ENCODE assay signal across 7 cellular contexts in the genomic region with DNA sequence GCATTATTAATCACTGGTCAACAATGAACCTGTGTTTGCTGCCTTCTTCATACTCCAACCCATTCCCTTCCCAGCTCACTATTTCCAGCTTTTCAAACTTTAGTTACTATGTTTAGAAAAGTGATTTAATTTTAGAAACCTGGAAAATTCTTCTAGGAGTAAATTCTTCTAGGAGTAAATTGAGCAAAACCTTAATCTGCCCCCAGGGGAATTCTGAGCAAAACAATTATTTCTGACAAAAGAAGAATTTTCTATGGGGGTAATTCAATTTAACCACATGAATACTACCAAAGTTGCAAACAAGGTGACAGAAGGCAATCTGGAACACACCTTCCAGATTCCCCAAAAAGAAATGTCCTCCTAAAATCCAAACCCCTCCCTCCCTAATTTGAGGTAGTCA. TPM values are rescaled to one million over a fixed set of nuclear protein-coding genes. Genes with fewer than 3 reads are reported as not detected.
DNase-seq lines count a peak whose midpoint lies in the region; ATAC-seq and TF ChIP-seq lines count a peak whose summit lies in the region.

No MANE protein-coding gene starts in this region.

- no peaks in the 10 kb centered on the region for H3K9me3 ChIP-seq in iPS DF 6.9 (ENCODE audit: control insufficient read depth, insufficient read depth, low read length)

- DNase-seq in HFF-Myc (ENCODE audit: extremely low read depth, low read depth) (no peak), iPS DF 6.9 (ENCODE audit: low read depth, low spot score) (no peak), DMS79 (lab: John Stamatoyannopoulos, UW) (no peak), DMS 273 treated with DMSO at 0.1 percent for 48 hours (lab: John Stamatoyannopoulos, UW) (no peak)
- DNase-seq in activated T-helper 1 cell treated with anti-CD3 and anti-CD28 coated beads, Interleukin-12 subunit alpha, Interleukin-12 subunit beta, Interleukin-2, Interleukin-4 antibody, amounts not matched to agents 30 ng/mL and 10 ng/mL and 1 ng/mL, durations not matched to agents 14 hours and 24 hours and 36 hours (ENCODE audit: low spot score) = no peak
- no peak for DNase-seq in stimulated activated effector memory CD8-positive, alpha-beta T cell treated with anti-CD3 and anti-CD28 coated beads, Interleukin-12 subunit alpha, Interleukin-12 subunit beta, amount 100 ng/mL, for 72 hours (ENCODE audit: low spot score in 2 of 2)
- no peak for DNase-seq in stimulated activated naive CD4-positive, alpha-beta T cell (lab: John Stamatoyannopoulos, UW)

- no peaks in the 10 kb centered on the region for H3K27me3 Mint-ChIP-seq in activated T-helper 1 cell treated with anti-CD3 and anti-CD28 coated beads, Interleukin-12 subunit alpha, Interleukin-12 subunit beta, Interleukin-2, Interleukin-4 antibody, amounts not matched to agents 30 ng/mL and 10 ng/mL and 1 ng/mL, durations not matched to agents 14 hours and 24 hours and 36 hours (ENCODE audit: insufficient read depth)

- intact Hi-C loops in activated T-helper 1 cell treated with anti-CD3 and anti-CD28 coated beads, Interleukin-12 subunit alpha, Interleukin-12 subunit beta, Interleukin-2, Interleukin-4 antibody, amounts not matched to agents 30 ng/mL and 10 ng/mL and 1 ng/mL, durations not matched to agents 14 hours and 24 hours and 36 hours (cut with micrococcal nuclease) = no loop called here

- peak overlapping the region; percentile 83 for H3K4me3 Mint-ChIP-seq in activated T-helper 1 cell treated with anti-CD3 and anti-CD28 coated beads, Interleukin-12 subunit alpha, Interleukin-12 subunit beta, Interleukin-2, Interleukin-4 antibody, amounts not matched to agents 30 ng/mL and 10 ng/mL and 1 ng/mL, durations not matched to agents 14 hours and 24 hours and 36 hours
- peak overlapping the region; percentile 94 for H3K4me3 Mint-ChIP-seq in stimulated activated effector memory CD8-positive, alpha-beta T cell treated with anti-CD3 and anti-CD28 coated beads, Interleukin-12 subunit alpha, Interleukin-12 subunit beta, amount 100 ng/mL, for 72 hours

- no peaks in the 10 kb centered on the region for H3K4me1 ChIP-seq in iPS DF 6.9 (ENCODE audit: control insufficient read depth, insufficient read depth, low read length)

- no peaks in the 10 kb centered on the region for H3K36me3 ChIP-seq in iPS DF 6.9 (ENCODE audit: control insufficient read depth, insufficient read depth, low read length)

- no peak for TF ChIP-seq CTCF in HFF-Myc (IDR thresholded peaks at IDR 0.05; ENCODE audit: low read depth, low read length, missing control alignments)

- no peak overlapping the region for H3K27ac ChIP-seq in iPS DF 6.9 (ENCODE audit: low read length)

- peaks cover 8% of the 10 kb centered on the region for H3K36me3 Mint-ChIP-seq in activated T-helper 1 cell treated with anti-CD3 and anti-CD28 coated beads, Interleukin-12 subunit alpha, Interleukin-12 subunit beta, Interleukin-2, Interleukin-4 antibody, amounts not matched to agents 30 ng/mL and 10 ng/mL and 1 ng/mL, durations not matched to agents 14 hours and 24 hours and 36 hours (ENCODE audit: low read depth)
- H3K36me3 Mint-ChIP-seq in stimulated activated effector memory CD8-positive, alpha-beta T cell treated with anti-CD3 and anti-CD28 coated beads, Interleukin-12 subunit alpha, Interleukin-12 subunit beta, amount 100 ng/mL, for 72 hours = peaks cover 5% of the 10 kb centered on the region

- H3K9me3 Mint-ChIP-seq in activated T-helper 1 cell treated with anti-CD3 and anti-CD28 coated beads, Interleukin-12 subunit alpha, Interleukin-12 subunit beta, Interleukin-2, Interleukin-4 antibody, amounts not matched to agents 30 ng/mL and 10 ng/mL and 1 ng/mL, durations not matched to agents 14 hours and 24 hours and 36 hours = no peaks in the 10 kb centered on the region
- H3K9me3 Mint-ChIP-seq in stimulated activated effector memory CD8-positive, alpha-beta T cell treated with anti-CD3 and anti-CD28 coated beads, Interleukin-12 subunit alpha, Interleukin-12 subunit beta, amount 100 ng/mL, for 72 hours = no peaks in the 10 kb centered on the region

- H3K4me3 ChIP-seq in HFF-Myc (replicated peaks; ENCODE audit: low read depth, low read length) = peak overlapping the region; percentile 74
- peak overlapping the region; percentile 90; the same call in 1 of the 2 replicates for H3K4me3 ChIP-seq in iPS DF 6.9 (ENCODE audit: low read length)

- H3K4me1 Mint-ChIP-seq in activated T-helper 1 cell treated with anti-CD3 and anti-CD28 coated beads, Interleukin-12 subunit alpha, Interleukin-12 subunit beta, Interleukin-2, Interleukin-4 antibody, amounts not matched to agents 30 ng/mL and 10 ng/mL and 1 ng/mL, durations not matched to agents 14 hours and 24 hours and 36 hours (ENCODE audit: low read depth) = peaks cover 27% of the 10 kb centered on the region
- peaks cover 41% of the 10 kb centered on the region for H3K4me1 Mint-ChIP-seq in stimulated activated effector memory CD8-positive, alpha-beta T cell treated with anti-CD3 and anti-CD28 coated beads, Interleukin-12 subunit alpha, Interleukin-12 subunit beta, amount 100 ng/mL, for 72 hours

- H3K27me3 ChIP-seq in iPS DF 6.9 (ENCODE audit: control insufficient read depth, insufficient read depth, low read length) = no peaks in the 10 kb centered on the region

- H3K27ac Mint-ChIP-seq in activated T-helper 1 cell treated with anti-CD3 and anti-CD28 coated beads, Interleukin-12 subunit alpha, Interleukin-12 subunit beta, Interleukin-2, Interleukin-4 antibody, amounts not matched to agents 30 ng/mL and 10 ng/mL and 1 ng/mL, durations not matched to agents 14 hours and 24 hours and 36 hours = no peak overlapping the region
- no peak overlapping the region for H3K27ac Mint-ChIP-seq in stimulated activated effector memory CD8-positive, alpha-beta T cell treated with anti-CD3 and anti-CD28 coated beads, Interleukin-12 subunit alpha, Interleukin-12 subunit beta, amount 100 ng/mL, for 72 hours

- ATAC-seq in stimulated activated effector memory CD8-positive, alpha-beta T cell treated with anti-CD3 and anti-CD28 coated beads, Interleukin-12 subunit alpha, Interleukin-12 subunit beta, amount 100 ng/mL, for 72 hours = no peak

RNA-seq across cellular contexts. Expression of gene LUZP1, which starts 1.8 kb away (rescaled TPM):
- total RNA-seq in activated T-helper 1 cell treated with anti-CD3 and anti-CD28 coated beads, Interleukin-12 subunit alpha, Interleukin-12 subunit beta, Interleukin-2, Interleukin-4 antibody, amounts not matched to agents 30 ng/mL and 10 ng/mL and 1 ng/mL, durations not matched to agents 14 hours and 24 hours and 36 hours = 23.3 and 27.7 TPM in 2 replicates

RNA-seq across cellular contexts. Expression of gene HTR1D, which starts 50.4 kb away (rescaled TPM):
- not detected in 2 replicates for total RNA-seq in activated T-helper 1 cell treated with anti-CD3 and anti-CD28 coated beads, Interleukin-12 subunit alpha, Interleukin-12 subunit beta, Interleukin-2, Interleukin-4 antibody, amounts not matched to agents 30 ng/mL and 10 ng/mL and 1 ng/mL, durations not matched to agents 14 hours and 24 hours and 36 hours
